In the genomic region with DNA sequence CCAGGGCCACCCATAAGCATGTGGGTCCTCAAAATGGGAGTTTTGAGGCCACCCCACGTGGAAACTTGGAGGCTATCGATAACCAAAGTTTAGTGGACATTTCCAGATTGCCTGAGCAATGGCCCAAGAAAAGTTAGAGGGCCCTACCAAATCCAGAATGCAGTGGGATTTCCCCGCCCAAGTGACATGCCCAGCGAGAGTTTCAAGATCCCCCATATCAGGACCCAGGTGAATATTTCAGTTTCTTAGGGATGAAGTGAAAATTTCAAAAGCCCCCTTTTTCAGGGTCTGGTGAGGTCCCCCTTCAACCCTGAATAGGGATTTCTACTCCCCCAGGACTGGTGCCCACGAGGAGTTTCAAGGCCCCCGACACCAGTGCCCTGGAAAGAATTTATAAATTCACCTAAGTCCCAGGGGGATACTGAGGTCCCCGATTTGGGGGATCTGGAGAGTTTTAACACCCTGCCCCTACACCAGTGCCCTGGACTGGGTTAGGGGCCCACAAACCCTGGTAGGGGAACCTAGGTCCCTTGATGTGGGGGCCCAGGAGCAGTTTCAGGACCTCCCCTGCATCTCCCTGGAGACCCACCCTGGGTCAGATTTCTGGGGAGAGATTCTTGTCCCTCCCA, we compare ENCODE assay signal across 8 cellular contexts. TPM values are rescaled to one million over a fixed set of nuclear protein-coding genes. Genes with fewer than 3 reads are reported as not detected.
DNase-seq lines count a peak whose midpoint lies in the region; ATAC-seq and TF ChIP-seq lines count a peak whose summit lies in the region.

No MANE protein-coding gene starts in this region.

- no peaks in the 10 kb centered on the region for H3K27me3 ChIP-seq in breast epithelium
- no peaks in the 10 kb centered on the region for H3K27me3 ChIP-seq in neuronal stem cell (ENCODE audit: control insufficient read depth in 3 of 3, insufficient read depth in 3 of 3, low read depth in 1 of 3, low read length in 3 of 3)

- peak overlapping the region; percentile 92 for H3K18ac ChIP-seq in neuronal stem cell (ENCODE audit: low read length)

- H2BK15ac ChIP-seq in neuronal stem cell (ENCODE audit: low read length), result peak overlapping the region; percentile 65

- no peak overlapping the region for H4K91ac ChIP-seq in neuronal stem cell (ENCODE audit: low read depth, low read length, poor library complexity)

- no peaks in the 10 kb centered on the region for H3K9me3 ChIP-seq in breast epithelium
- H3K9me3 ChIP-seq in neuronal stem cell (replicated peaks in 1 of 2; ENCODE audit: control insufficient read depth in 2 of 2, insufficient read depth in 1 of 2, low read depth in 1 of 2, low read length in 2 of 2), result no peaks in the 10 kb centered on the region
- H3K9me3 ChIP-seq in mucosa of descending colon, result no peaks in the 10 kb centered on the region

- H3K79me1 ChIP-seq in neuronal stem cell (ENCODE audit: low read depth, low read length), result peaks cover 1% of the 10 kb centered on the region

- H3K4me2 ChIP-seq in neuronal stem cell (ENCODE audit: insufficient read depth, low read length, poor library complexity, severe bottlenecking), result peak overlapping the region; percentile 76

- H3K4me1 ChIP-seq in breast epithelium (peaks cover 0 to 12% of the 10 kb centered on the region in 2 donors), neuronal stem cell (ENCODE audit: control insufficient read depth in 2 of 2, insufficient read depth in 1 of 2, low read depth in 1 of 2, low read length in 2 of 2) (peaks cover 21 to 30% of the 10 kb centered on the region in 2 donors), mucosa of descending colon (ENCODE audit: low read depth) (no peaks in the 10 kb centered on the region)

- TF ChIP-seq CTCF in GM12875 (IDR thresholded peaks at IDR 0.05; ENCODE audit: borderline replicate concordance, insufficient read depth, low read depth, low read length), result no peak
- TF ChIP-seq CTCF in breast epithelium (IDR thresholded peaks at IDR 0.05), result no peak
- TF ChIP-seq CTCF in mucosa of descending colon (IDR thresholded peaks at IDR 0.05), result no peak

- TF ChIP-seq POLR2A in breast epithelium (IDR thresholded peaks at IDR 0.05), result no peak

- DNase-seq in breast epithelium (ENCODE audit: low spot score in 2 of 2), result no peak
- no peak for DNase-seq in neuronal stem cell (ENCODE audit: low spot score)
- DNase-seq in mucosa of descending colon, result no peak
- DNase-seq in retina, result no peak
- no peak for DNase-seq in stimulated activated CD4-positive, alpha-beta T cell treated with anti-CD3 and anti-CD28 coated beads, Interleukin-4, amount 100 ng/mL, for 4 hours
- no peak for DNase-seq in NCI-H1417 treated with DMSO at 0.1 percent for 48 hours (lab: John Stamatoyannopoulos, UW)

- peak overlapping the region; percentile 80 for H2BK5ac ChIP-seq in neuronal stem cell (ENCODE audit: low read length)

- H2AFZ ChIP-seq in neuronal stem cell (ENCODE audit: low read length), result peak overlapping the region; percentile 86

- H3K27ac ChIP-seq in breast epithelium (peak overlapping the region; percentile 77 to 88), neuronal stem cell (replicated peaks; ENCODE audit: low read length) (peak overlapping the region; percentile 98)

- peak overlapping the region; percentile 43 for H3K4ac ChIP-seq in neuronal stem cell (ENCODE audit: low read length)

- no CpG with 5 or more reads among the region's 7 CpGs for WGBS in neuronal stem cell (ENCODE audit: extremely low coverage in 2 of 2, insufficient read length in 2 of 2, insufficient replicate concordance in 1 of 2), 2 donors

- peak overlapping the region; percentile 8 for H2BK120ac ChIP-seq in neuronal stem cell (ENCODE audit: low read depth, low read length)

- peak overlapping the region; percentile 98 for H2AK5ac ChIP-seq in neuronal stem cell (ENCODE audit: low read depth, low read length)

- peak overlapping the region; percentile 63 for H3K9ac ChIP-seq in neuronal stem cell (ENCODE audit: low read depth, low read length, poor library complexity)

- no peak overlapping the region for H4K8ac ChIP-seq in neuronal stem cell (ENCODE audit: low read depth, low read length)

- H2BK12ac ChIP-seq in neuronal stem cell (ENCODE audit: low read length), result peak overlapping the region; percentile 59

- intact Hi-C loops in breast epithelium (cut with DNase I; ENCODE audit: low total_unique reads) (no loop called here), mucosa of descending colon (cut with DNase I, micrococcal nuclease) (no loop called here)

- H3K4me3 ChIP-seq in GM12875 (ENCODE audit: low read depth, low read length) (peak overlapping the region; percentile 75), breast epithelium (peak overlapping the region; percentile 42 to 68 (median 54)), neuronal stem cell (ENCODE audit: low read length in 2 of 2) (peak overlapping the region; percentile 1 to 76), mucosa of descending colon (no peak overlapping the region)

- peak; percentile 1 for ATAC-seq in HG03159 (IDR thresholded peaks at IDR 0.05; ENCODE audit: unreplicated experiment)
- no peak for ATAC-seq in mucosa of descending colon

- H3K36me3 ChIP-seq in breast epithelium, result no peaks in the 10 kb centered on the region
- peaks cover 0 to 1% of the 10 kb centered on the region in 2 donors for H3K36me3 ChIP-seq in neuronal stem cell (replicated peaks in 1 of 2; ENCODE audit: control insufficient read depth in 2 of 2, insufficient read depth in 2 of 2, low read length in 2 of 2)
- no peaks in the 10 kb centered on the region for H3K36me3 ChIP-seq in mucosa of descending colon (ENCODE audit: low read depth)

- H3K14ac ChIP-seq in neuronal stem cell (ENCODE audit: low read length), result no peak overlapping the region

- H3K23ac ChIP-seq in neuronal stem cell (ENCODE audit: low read depth, low read length, poor library complexity), result no peak overlapping the region

RNA-seq across cellular contexts. Expression of gene BST2, which starts 0.7 kb away (rescaled TPM):
- total RNA-seq in breast epithelium (100 to 1,000 TPM in 2 of 3 donors, 10 to 100 TPM in 1; 90.1 to 131 (median 127) TPM), mucosa of descending colon (10 to 100 TPM in 2 of 3 donors, 1 to 10 TPM in 1; 9.7 to 72.6 (median 28.2) TPM)
- 32.5 TPM for polyA plus RNA-seq in neuronal stem cell (2013, experiment 1 of 2)
- 30.5 TPM for polyA plus RNA-seq in neuronal stem cell (2013, experiment 2 of 2)

RNA-seq across cellular contexts. Expression of gene CCDC194, which starts 10.7 kb away (rescaled TPM):
- under 1 TPM in 2 of 3 donors, not detected in 1; 0.64 to 0.66 TPM for total RNA-seq in breast epithelium
- 0.82 TPM for polyA plus RNA-seq in neuronal stem cell (2013, experiment 1 of 2)
- polyA plus RNA-seq in neuronal stem cell (2013, experiment 2 of 2), result 0.76 TPM
- under 1 TPM in 2 of 3 donors, not detected in 1; 0.53 to 0.54 TPM for total RNA-seq in mucosa of descending colon

RNA-seq across cellular contexts. Expression of gene MVB12A, which starts 15.1 kb away (rescaled TPM):
- total RNA-seq in breast epithelium (10 to 100 TPM; 51.5 to 76.4 (median 74.1) TPM), mucosa of descending colon (10 to 100 TPM; 42.7 to 53.3 (median 52.1) TPM)
- polyA plus RNA-seq in neuronal stem cell (2013, experiment 1 of 2), result 42.9 TPM
- polyA plus RNA-seq in neuronal stem cell (2013, experiment 2 of 2), result 42.4 TPM

RNA-seq across cellular contexts. Expression of gene PLVAP, which starts 27.6 kb away (rescaled TPM):
- total RNA-seq in breast epithelium (10 to 100 TPM; 19.9 to 68.8 (median 51.2) TPM), mucosa of descending colon (10 to 100 TPM; 22.2 to 42.2 (median 32.8) TPM)
- 0.21 TPM for polyA plus RNA-seq in neuronal stem cell (2013, experiment 1 of 2)
- 0.35 TPM for polyA plus RNA-seq in neuronal stem cell (2013, experiment 2 of 2)

RNA-seq across cellular contexts. Expression of gene TMEM221, which starts 43.7 kb away (rescaled TPM):
- total RNA-seq in breast epithelium (under 1 TPM; 0.33 to 0.73 (median 0.64) TPM), mucosa of descending colon (under 1 TPM in 2 of 3 donors, not detected in 1; 0.34 to 0.51 TPM)
- 2.0 TPM for polyA plus RNA-seq in neuronal stem cell (2013, experiment 1 of 2)
- 1.6 TPM for polyA plus RNA-seq in neuronal stem cell (2013, experiment 2 of 2)
